ENCODE assay signal across 8 cellular contexts in the genomic region with DNA sequence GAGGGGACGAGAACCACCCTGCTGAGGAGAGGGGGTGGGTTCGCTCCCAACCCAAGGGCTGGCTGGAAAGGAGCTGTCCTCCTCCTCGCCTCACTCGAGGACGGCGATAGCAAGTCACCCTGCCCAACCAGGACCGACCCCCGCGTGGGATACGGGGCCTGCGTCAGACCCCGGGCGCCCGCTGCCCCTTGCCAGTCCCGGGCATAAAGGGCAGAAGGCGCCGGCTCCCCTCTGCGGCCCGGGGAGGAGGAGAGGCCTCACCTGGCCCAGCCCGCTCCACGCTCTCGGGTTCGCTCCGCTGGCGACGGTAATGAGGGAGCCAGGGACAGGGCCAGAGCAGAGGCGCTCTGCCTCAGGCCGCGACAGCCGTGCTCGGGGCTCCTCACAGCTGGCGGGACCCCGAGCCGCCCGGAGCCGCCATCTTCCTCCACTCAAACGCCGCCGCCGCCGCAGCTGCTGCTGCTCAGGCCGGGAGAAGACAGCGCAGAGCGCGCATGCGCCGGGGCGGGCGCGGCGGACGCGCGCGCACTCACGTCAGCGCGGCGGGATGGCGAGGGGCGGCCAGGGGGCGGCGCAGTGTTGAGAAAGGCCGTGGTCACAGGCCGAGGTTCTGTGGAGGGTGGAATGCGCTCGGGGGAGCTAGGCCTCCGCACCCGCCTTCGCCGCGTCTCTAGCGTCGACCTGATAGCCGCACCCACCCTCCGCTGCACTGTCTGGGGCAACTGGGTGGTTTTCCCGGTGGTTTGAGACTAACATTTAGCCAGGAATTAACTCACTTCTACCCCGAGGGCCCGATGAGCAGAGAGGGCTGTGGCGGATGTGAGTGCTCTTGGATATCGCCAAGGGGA. TPM values are rescaled to one million over a fixed set of nuclear protein-coding genes. Genes with fewer than 3 reads are reported as not detected.
DNase-seq lines count a peak whose midpoint lies in the region; ATAC-seq and TF ChIP-seq lines count a peak whose summit lies in the region.

A gene (minus strand): TSS at position 487 of the 848 bp plus-strand sequence. CDS start 37,062 bp downstream, outside the sequence.

- H3K4me3 ChIP-seq in HUES6 (ENCODE audit: low read depth, low read length) = peak within 1 kb of the TSS; percentile 90
- H3K4me3 ChIP-seq in NT2/D1 (ENCODE audit: insufficient read length, low read depth) = peak within 1 kb of the TSS; percentile 85
- peak within 1 kb of the TSS; percentile 93 for H3K4me3 ChIP-seq in endodermal cell (ENCODE audit: low read length)
- peak within 1 kb of the TSS; percentile 93 for H3K4me3 ChIP-seq in mesodermal cell (ENCODE audit: extremely low read depth, insufficient read depth, low read length, poor library complexity, severe bottlenecking)

- H3K27me3 ChIP-seq in HUES6 (ENCODE audit: control insufficient read depth, insufficient read depth, low read length) (no peaks in the 10 kb centered on the region), NT2/D1 (ENCODE audit: insufficient read depth, insufficient read length) (no peaks in the 10 kb centered on the region), endodermal cell (ENCODE audit: control insufficient read depth, insufficient read depth, low read length, poor library complexity, severe bottlenecking) (no peaks in the 10 kb centered on the region)

- 1 to 6% methylated on average over 18 to 81 of the region's 81 CpGs for WGBS in endodermal cell (ENCODE audit: insufficient coverage in 1 of 2, insufficient read length in 1 of 2), 2 experiments
- 0 to 1% methylated on average over 34 to 61 of the region's 81 CpGs for WGBS in mesodermal cell (ENCODE audit: insufficient coverage in 2 of 2), 2 experiments

- no peaks in the 10 kb centered on the region for H3K9me3 ChIP-seq in HUES6 (ENCODE audit: control insufficient read depth, insufficient read depth, low read depth, low read length)
- H3K9me3 ChIP-seq in NT2/D1 (ENCODE audit: insufficient read depth, low read length) = no peaks in the 10 kb centered on the region
- no peaks in the 10 kb centered on the region for H3K9me3 ChIP-seq in endodermal cell (ENCODE audit: control insufficient read depth, low read length)
- no peaks in the 10 kb centered on the region for H3K9me3 ChIP-seq in mesodermal cell (ENCODE audit: control insufficient read depth, low read length)

- DNase-seq in Calu3 = peak; percentile 88
- DNase-seq in NT2/D1 (ENCODE audit: low read depth, low spot score) = peak; percentile 71
- DNase-seq in activated CD8-positive, alpha-beta memory T cell treated with anti-CD3 and anti-CD28 coated beads, Interleukin-2, amount 10 ng/mL, durations not matched to agents 7 days and 5 days = peak; percentile 93
- peak; percentile 98 for DNase-seq in endodermal cell
- peak; percentile 73 to 90 for DNase-seq in stimulated activated CD8-positive, alpha-beta memory T cell treated with anti-CD3 and anti-CD28 coated beads, Interleukin-15, amount 100 ng/mL, for 4 hours (ENCODE audit: low read depth in 2 of 2)

- peak within 1 kb of the TSS; percentile 66 for H3K27ac Mint-ChIP-seq in Calu3 (ENCODE audit: unreplicated experiment)
- peak within 1 kb of the TSS; percentile 95 for H3K27ac Mint-ChIP-seq in activated CD8-positive, alpha-beta memory T cell treated with anti-CD3 and anti-CD28 coated beads, Interleukin-2, amount 10 ng/mL, durations not matched to agents 7 days and 5 days
- H3K27ac Mint-ChIP-seq in endodermal cell = peak within 1 kb of the TSS; percentile 97

- no TSS peak for BruUV-seq in Calu3 (replicated peaks; lab: Mats Ljungman, UMichigan)

- intact Hi-C loops in Calu3 (cut with micrococcal nuclease; ENCODE audit: unreplicated experiment) = no loop called here

- peaks cover 10% of the 10 kb centered on the region for H3K4me1 Mint-ChIP-seq in Calu3 (ENCODE audit: low read depth, unreplicated experiment)
- peaks cover 23% of the 10 kb centered on the region for H3K4me1 Mint-ChIP-seq in activated CD8-positive, alpha-beta memory T cell treated with anti-CD3 and anti-CD28 coated beads, Interleukin-2, amount 10 ng/mL, durations not matched to agents 7 days and 5 days
- H3K4me1 Mint-ChIP-seq in endodermal cell = peaks cover 10% of the 10 kb centered on the region

- H3K36me3 ChIP-seq in HUES6 (ENCODE audit: control insufficient read depth, insufficient read depth, low read length) = no peaks in the 10 kb centered on the region
- no peaks in the 10 kb centered on the region for H3K36me3 ChIP-seq in NT2/D1 (ENCODE audit: insufficient read depth, insufficient read length, low read length)
- H3K36me3 ChIP-seq in endodermal cell (ENCODE audit: control insufficient read depth, insufficient read depth, low read length) = no peaks in the 10 kb centered on the region
- H3K36me3 ChIP-seq in mesodermal cell (ENCODE audit: control insufficient read depth, insufficient read depth, low read length) = no peaks in the 10 kb centered on the region

- peak; percentile 96 for ATAC-seq in GM21423 (IDR thresholded peaks at IDR 0.05; ENCODE audit: unreplicated experiment)
- peak; percentile 96 for ATAC-seq in activated CD8-positive, alpha-beta memory T cell treated with anti-CD3 and anti-CD28 coated beads, Interleukin-2, amount 10 ng/mL, durations not matched to agents 7 days and 5 days

- no peaks in the 10 kb centered on the region for H3K9me3 Mint-ChIP-seq in Calu3 (ENCODE audit: low read depth, unreplicated experiment)
- H3K9me3 Mint-ChIP-seq in activated CD8-positive, alpha-beta memory T cell treated with anti-CD3 and anti-CD28 coated beads, Interleukin-2, amount 10 ng/mL, durations not matched to agents 7 days and 5 days (ENCODE audit: low read depth) = no peaks in the 10 kb centered on the region
- no peaks in the 10 kb centered on the region for H3K9me3 Mint-ChIP-seq in endodermal cell

- H3K4me3 Mint-ChIP-seq in Calu3 (ENCODE audit: low read depth, unreplicated experiment) = peak within 1 kb of the TSS; percentile 93
- H3K4me3 Mint-ChIP-seq in activated CD8-positive, alpha-beta memory T cell treated with anti-CD3 and anti-CD28 coated beads, Interleukin-2, amount 10 ng/mL, durations not matched to agents 7 days and 5 days = peak within 1 kb of the TSS; percentile 93
- H3K4me3 Mint-ChIP-seq in endodermal cell = peak within 1 kb of the TSS; percentile 96

- H3K36me3 Mint-ChIP-seq in Calu3 (ENCODE audit: insufficient read depth, unreplicated experiment) (peaks cover 21% of the 10 kb centered on the region), endodermal cell (ENCODE audit: low read depth) (no peaks in the 10 kb centered on the region)
- peaks cover 4% of the 10 kb centered on the region for H3K36me3 Mint-ChIP-seq in activated CD8-positive, alpha-beta memory T cell treated with anti-CD3 and anti-CD28 coated beads, Interleukin-2, amount 10 ng/mL, durations not matched to agents 7 days and 5 days

- H3K4me1 ChIP-seq in HUES6 (ENCODE audit: control insufficient read depth, insufficient read depth, low read length) (peaks cover 14% of the 10 kb centered on the region; the same call in 1 of the 2 replicates), NT2/D1 (ENCODE audit: insufficient read depth, insufficient read length) (peaks cover 3% of the 10 kb centered on the region), endodermal cell (ENCODE audit: control insufficient read depth, insufficient read depth, low read length) (no peaks in the 10 kb centered on the region), mesodermal cell (ENCODE audit: control insufficient read depth, insufficient read depth, low read length, poor library complexity, severe bottlenecking) (peaks cover 26% of the 10 kb centered on the region)

- H3K27ac ChIP-seq in HUES6 (ENCODE audit: low read depth, low read length) (peak within 1 kb of the TSS; percentile 68; the same call in 1 of the 2 replicates), endodermal cell (ENCODE audit: low read depth, low read length) (peak within 1 kb of the TSS; percentile 88), mesodermal cell (ENCODE audit: low read depth, low read length, severe bottlenecking) (peak within 1 kb of the TSS; percentile 87)

- H3K27me3 Mint-ChIP-seq in Calu3 (ENCODE audit: unreplicated experiment) = no peaks in the 10 kb centered on the region
- no peaks in the 10 kb centered on the region for H3K27me3 Mint-ChIP-seq in activated CD8-positive, alpha-beta memory T cell treated with anti-CD3 and anti-CD28 coated beads, Interleukin-2, amount 10 ng/mL, durations not matched to agents 7 days and 5 days
- no peaks in the 10 kb centered on the region for H3K27me3 Mint-ChIP-seq in endodermal cell (ENCODE audit: insufficient read depth)

- TF ChIP-seq CTCF in Calu3 (IDR thresholded peaks at IDR 0.05; ENCODE audit: unreplicated experiment) = peak; percentile 17
- TF ChIP-seq CTCF in endodermal cell (conservative IDR thresholded peaks at IDR 0.05) = peak; percentile 67

- CTCF ChIA-PET in Calu3 (lab: Charles Lee) = interaction anchor here (0.8 kb wide), 1 partner anchor 10 kb away, joined by 3 read pairs; no protein-coding TSS in a partner anchor
- CTCF ChIA-PET in activated CD8-positive, alpha-beta memory T cell treated with anti-CD3 and anti-CD28 coated beads, Interleukin-2, amount 10 ng/mL, durations not matched to agents 7 days and 5 days (lab: Charles Lee) = interaction anchor here (0.8 to 5.4 kb wide), 9 partner anchors 12 to 560 kb away, joined by 3 to 84 read pairs (median 3); a partner anchor contains a TSS

- H3K9ac ChIP-seq in HUES6 (ENCODE audit: low read length) (peak within 1 kb of the TSS; percentile 93), NT2/D1 (ENCODE audit: insufficient read length, low read depth) (peak within 1 kb of the TSS; percentile 94), endodermal cell (ENCODE audit: extremely low read depth, low read length, poor library complexity, severe bottlenecking) (peak within 1 kb of the TSS; percentile 62)

RNA-seq across cellular contexts. Expression of the gene that starts here (rescaled TPM):
- total RNA-seq in Calu3 (2022) = 10.6 and 13.3 TPM in 2 replicates
- 10 to 100 TPM; 17.6 to 19.7 TPM for total RNA-seq in activated CD8-positive, alpha-beta memory T cell treated with anti-CD3 and anti-CD28 coated beads, Interleukin-2, amount 10 ng/mL, durations not matched to agents 7 days and 5 days
- total RNA-seq in endodermal cell = 10 to 100 TPM; 17.6 to 20.0 TPM
- 21.1 TPM for polyA plus RNA-seq in endodermal cell (2013, experiment 1 of 2)
- 20.9 TPM for polyA plus RNA-seq in endodermal cell (2013, experiment 2 of 2)
- polyA plus RNA-seq in mesodermal cell (2013, experiment 1 of 2) = 19.1 TPM
- 15.0 TPM for polyA plus RNA-seq in mesodermal cell (2013, experiment 2 of 2)

Comparison
In these comparisons a context has a peak if more than half of its experiments do, and no peak if none do; other contexts are left out.
1. Peak in every context shown above with its lines: DNase-seq, ATAC-seq, H3K4me3 ChIP-seq and H3K27ac ChIP-seq.